ENCODE assay signal across 1 cellular context in the genomic region with DNA sequence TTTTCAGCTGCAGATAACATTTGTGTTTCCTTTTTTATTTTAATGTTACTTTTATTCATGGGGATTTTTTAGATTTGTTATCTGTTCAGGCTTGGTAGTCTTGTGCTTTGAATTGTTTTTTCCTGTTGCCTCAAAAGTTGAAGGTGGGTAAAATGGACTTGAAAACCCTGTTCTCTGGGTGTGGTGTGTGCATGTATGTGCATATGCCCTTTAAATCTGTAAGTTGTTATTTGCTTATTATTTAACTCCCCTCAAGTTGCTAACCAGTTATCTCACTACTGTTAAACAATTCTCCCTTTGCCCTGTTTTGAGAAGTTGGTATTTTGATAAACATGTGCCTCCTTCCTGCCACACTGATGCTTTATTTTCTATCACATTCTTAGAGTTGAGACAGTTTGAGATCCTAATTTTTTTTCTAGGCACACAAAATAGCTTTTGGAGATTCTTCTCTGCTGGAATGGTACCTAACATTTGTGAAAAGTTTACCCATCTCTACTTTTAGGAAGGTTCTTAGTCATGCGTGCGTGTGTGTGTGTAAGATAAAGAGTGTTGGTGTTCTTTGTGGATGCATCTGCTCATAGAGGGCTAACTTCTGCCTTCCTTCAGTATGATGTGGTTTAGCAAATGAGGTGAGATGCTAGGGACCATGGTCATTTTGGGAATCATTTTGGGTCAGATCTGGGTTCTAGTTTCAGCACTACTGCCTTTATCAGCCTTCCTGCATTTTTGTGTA.
A peak's percentile ranks its signal among the peaks of the same experiment; 100 is the strongest.
TF ChIP-seq lines count a peak whose summit lies in the region.

No MANE protein-coding gene starts in this region.

TF ChIP-seq in K562, 482 proteins besides CTCF, POLR2A, EP300 and RAD21:
- TF ChIP-seq TBL1XR1 (IDR thresholded peaks at IDR 0.05; ENCODE audit: low read length in 2 of 2), result no peak
- 0 out of 2 replicates have a peak, but pooled peaks have one; percentile 13 for TF ChIP-seq MTA2 (IDR thresholded peaks at IDR 0.05; ENCODE audit: low read depth)
- TF ChIP-seq CTBP1 (IDR thresholded peaks at IDR 0.05; ENCODE audit: borderline replicate concordance), result peak; percentile 60
- peak; percentile 27; the same call in 1 of the 2 replicates for TF ChIP-seq DPF2 (IDR thresholded peaks at IDR 0.05)
- peak; percentile 35 for TF ChIP-seq CBFA2T2 (conservative IDR thresholded peaks at IDR 0.05)
- TF ChIP-seq TEAD4 (IDR thresholded peaks at IDR 0.05; ENCODE audit: low read length), result peak; percentile 48; the same call in 1 of the 2 replicates
- no peak for TF ChIP-seq TEAD4 (CRISPR knock-in tag; IDR thresholded peaks at IDR 0.05; ENCODE audit: borderline replicate concordance)
- peak in 1 of 2 experiments; percentile 38; a peak in 1 of 4 replicates for TF ChIP-seq KDM1A (IDR thresholded peaks at IDR 0.05)
- TF ChIP-seq TAL1 (IDR thresholded peaks at IDR 0.05), result peak; percentile 43
- TF ChIP-seq EWSR1 (IDR thresholded peaks at IDR 0.05; ENCODE audit: borderline replicate concordance, low read depth, partially characterized antibody), result no peak
- TF ChIP-seq HDAC1 (IDR thresholded peaks at IDR 0.05), result peak in 1 of 2 experiments; percentile 38; a peak in 1 of 4 replicates
- TF ChIP-seq TCF3 (CRISPR knock-in tag; IDR thresholded peaks at IDR 0.05), result peak; percentile 31; the same call in 1 of the 2 replicates
- no peak for TF ChIP-seq PCBP1 (IDR thresholded peaks at IDR 0.05; ENCODE audit: low read depth, low read length, poor library complexity, severe bottlenecking)
- TF ChIP-seq, protein P1, sequence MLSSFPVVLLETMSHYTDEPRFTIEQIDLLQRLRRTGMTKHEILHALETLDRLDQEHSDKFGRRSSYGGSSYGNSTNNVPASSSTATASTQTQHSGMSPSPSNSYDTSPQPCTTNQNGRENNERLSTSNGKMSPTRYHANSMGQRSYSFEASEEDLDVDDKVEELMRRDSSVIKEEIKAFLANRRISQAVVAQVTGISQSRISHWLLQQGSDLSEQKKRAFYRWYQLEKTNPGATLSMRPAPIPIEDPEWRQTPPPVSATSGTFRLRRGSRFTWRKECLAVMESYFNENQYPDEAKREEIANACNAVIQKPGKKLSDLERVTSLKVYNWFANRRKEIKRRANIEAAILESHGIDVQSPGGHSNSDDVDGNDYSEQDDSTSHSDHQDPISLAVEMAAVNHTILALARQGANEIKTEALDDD (IDR thresholded peaks at IDR 0.05), result peak; percentile 44; the same call in 1 of the 2 replicates
- no peak for TF ChIP-seq ZBTB7A (IDR thresholded peaks at IDR 0.05; ENCODE audit: borderline replicate concordance, control insufficient read depth, low read depth, low read length)
- TF ChIP-seq, protein P2, sequence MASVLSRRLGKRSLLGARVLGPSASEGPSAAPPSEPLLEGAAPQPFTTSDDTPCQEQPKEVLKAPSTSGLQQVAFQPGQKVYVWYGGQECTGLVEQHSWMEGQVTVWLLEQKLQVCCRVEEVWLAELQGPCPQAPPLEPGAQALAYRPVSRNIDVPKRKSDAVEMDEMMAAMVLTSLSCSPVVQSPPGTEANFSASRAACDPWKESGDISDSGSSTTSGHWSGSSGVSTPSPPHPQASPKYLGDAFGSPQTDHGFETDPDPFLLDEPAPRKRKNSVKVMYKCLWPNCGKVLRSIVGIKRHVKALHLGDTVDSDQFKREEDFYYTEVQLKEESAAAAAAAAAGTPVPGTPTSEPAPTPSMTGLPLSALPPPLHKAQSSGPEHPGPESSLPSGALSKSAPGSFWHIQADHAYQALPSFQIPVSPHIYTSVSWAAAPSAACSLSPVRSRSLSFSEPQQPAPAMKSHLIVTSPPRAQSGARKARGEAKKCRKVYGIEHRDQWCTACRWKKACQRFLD (CRISPR knock-in tag; IDR thresholded peaks at IDR 0.05), result no peak
- peak; percentile 38 to 52; a peak in 3 of 4 replicates for TF ChIP-seq NRF1 (conservative IDR thresholded peaks at IDR 0.05 in 1 of 2, IDR thresholded peaks at IDR 0.05 in 1 of 2)
- TF ChIP-seq RCOR1 (IDR thresholded peaks at IDR 0.05; ENCODE audit: borderline replicate concordance in 1 of 2, low read depth in 2 of 2, low read length in 2 of 2), result peak in 1 of 2 experiments; percentile 38; a peak in 2 of 4 replicates
- TF ChIP-seq CBFA2T3 (IDR thresholded peaks at IDR 0.05), result peak; percentile 68; the same call in 1 of the 2 replicates
- TF ChIP-seq ARID1B (IDR thresholded peaks at IDR 0.05), result peak; percentile 65
TF ChIP-seq in K562: peak in this region for 14.
